1 cellular context compared by ENCODE assay signal in genomic region chr2:160238392-160238791, GRCh38.
TF ChIP-seq lines count a peak whose summit lies in the region.

No MANE protein-coding gene starts in this region.

TF ChIP-seq in H1, 55 proteins besides CTCF, POLR2A, EP300 and RAD21:
- no peak for TF ChIP-seq USF2 (IDR thresholded peaks at IDR 0.05; ENCODE audit: low read length)
- TF ChIP-seq SIRT6 (IDR thresholded peaks at IDR 0.05; ENCODE audit: low read length), result no peak
- TF ChIP-seq RXRA (IDR thresholded peaks at IDR 0.05; ENCODE audit: insufficient read depth, low read depth, low read length), result no peak
- no peak for TF ChIP-seq MAX (IDR thresholded peaks at IDR 0.05)
- no peak for TF ChIP-seq POU5F1 (IDR thresholded peaks at IDR 0.05; ENCODE audit: low read depth, low read length)
- TF ChIP-seq GABPA (IDR thresholded peaks at IDR 0.05; ENCODE audit: borderline replicate concordance, insufficient read depth, low read length), result no peak
- no peak for TF ChIP-seq CBX5 (IDR thresholded peaks at IDR 0.05; ENCODE audit: low read depth, low read length)
- TF ChIP-seq HDAC2 (IDR thresholded peaks at IDR 0.05; ENCODE audit: borderline replicate concordance in 1 of 2, low read depth in 2 of 2, low read length in 2 of 2), result no peak
- TF ChIP-seq SIX5 (IDR thresholded peaks at IDR 0.05; ENCODE audit: low read depth, low read length), result no peak
- no peak for TF ChIP-seq RFX5 (IDR thresholded peaks at IDR 0.05; ENCODE audit: borderline replicate concordance, low read depth, low read length)
- no peak for TF ChIP-seq CHD2 (IDR thresholded peaks at IDR 0.05; ENCODE audit: low read length)
- no peak for TF ChIP-seq BACH1 (IDR thresholded peaks at IDR 0.05; ENCODE audit: low read length)
- TF ChIP-seq SUZ12 (IDR thresholded peaks at IDR 0.05; ENCODE audit: low read length), result no peak
- no peak for TF ChIP-seq SRF (IDR thresholded peaks at IDR 0.05; ENCODE audit: low read depth, low read length)
- TF ChIP-seq HDAC6 (IDR thresholded peaks at IDR 0.05; ENCODE audit: low read depth, low read length), result no peak
